In the genomic region with DNA sequence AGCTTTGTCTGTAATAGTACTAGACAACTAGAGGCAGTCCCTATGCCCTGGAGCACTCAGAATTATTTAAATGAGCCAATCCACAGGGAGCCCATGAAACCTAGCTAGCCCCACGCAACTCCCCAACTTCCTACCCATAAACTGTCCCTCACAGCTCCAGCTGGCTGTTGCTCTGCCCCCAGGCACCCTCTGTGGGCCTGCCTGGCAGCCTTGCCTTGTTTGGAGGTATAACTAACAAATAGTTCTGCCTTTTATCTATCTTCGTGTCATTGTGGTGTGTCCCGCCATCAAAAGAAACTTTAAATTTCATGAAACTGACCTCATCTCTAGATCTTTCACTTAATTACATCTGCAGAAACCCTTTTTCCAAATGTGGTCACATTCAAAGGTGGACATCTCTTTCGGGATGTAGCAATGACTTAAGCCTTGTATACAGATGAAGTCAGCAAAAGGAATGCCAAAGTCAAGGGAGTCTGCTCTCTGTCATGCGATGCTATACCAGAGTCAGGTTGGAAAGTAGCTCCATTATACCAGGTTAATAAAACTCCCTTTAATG, we compare ENCODE assay signal across 14 cellular contexts. TPM values are rescaled to one million over a fixed set of nuclear protein-coding genes. Genes with fewer than 3 reads are reported as not detected.
A peak's percentile ranks its signal among the peaks of the same experiment; 100 is the strongest.
DNase-seq lines count a peak whose midpoint lies in the region; ATAC-seq, FAIRE-seq and TF ChIP-seq lines count a peak whose summit lies in the region.
"Had no signal": no experiment of that assay in that cellular context is flagged by ENCODE, and none has a peak within 500 bp of the region (broad histone marks: within the 10 kb centered on the region; RNA-seq: fewer than 3 reads in every experiment).

No MANE protein-coding gene starts in this region.

- no peak overlapping the region for H3K18ac ChIP-seq in H1 (ENCODE audit: extremely low read depth, low read length)
- no peak overlapping the region for H3K18ac ChIP-seq in neuronal stem cell (ENCODE audit: low read length)

- no peak overlapping the region for H3K4me3 ChIP-seq in H1 (ENCODE audit: extremely low read depth in 1 of 4, insufficient read depth in 2 of 4, low read depth in 3 of 4, low read length in 4 of 4)
- H3K4me3 ChIP-seq in skeletal muscle cell (ENCODE audit: low read depth, low read length): no peak overlapping the region
- H3K4me3 ChIP-seq in neuronal stem cell (ENCODE audit: low read length in 2 of 2): no peak overlapping the region
- H3K4me3 ChIP-seq: heart left ventricle, thoracic aorta had no signal

- CTCF ChIA-PET in H1 (lab: Charles Lee; ENCODE audit: partially characterized antibody): interaction anchor here (0.6 to 7.9 kb wide), 29 partner anchors 7 to 364 kb away, joined by 3 to 63 read pairs (median 4); no protein-coding TSS in a partner anchor

- H3K4me2 ChIP-seq in H1 (ENCODE audit: insufficient read depth in 1 of 2, low read depth in 2 of 2, low read length in 2 of 2) (no peak overlapping the region), neuronal stem cell (ENCODE audit: insufficient read depth, low read length, poor library complexity, severe bottlenecking) (no peak overlapping the region)

- no peaks in the 10 kb centered on the region for H3K23me2 ChIP-seq in H1 (ENCODE audit: low read depth, low read length)

- no peak overlapping the region for H3K14ac ChIP-seq in H1 (ENCODE audit: insufficient read length)
- H3K14ac ChIP-seq in neuronal stem cell (ENCODE audit: low read length): no peak overlapping the region

- TF ChIP-seq EP300 in H1 (IDR thresholded peaks at IDR 0.05; ENCODE audit: borderline replicate concordance in 1 of 2, low read depth in 2 of 2, low read length in 2 of 2): no peak

- no peak overlapping the region for H3K9ac ChIP-seq in H1 (replicated peaks in 1 of 4; ENCODE audit: extremely low read depth in 1 of 4, low read depth in 3 of 4, low read length in 3 of 4)
- H3K9ac ChIP-seq in neuronal stem cell (ENCODE audit: low read depth, low read length, poor library complexity): no peak overlapping the region

- no peak for FAIRE-seq in H1 (lab: Jason Lieb, UNC)

- H3K79me1 ChIP-seq in H1 (ENCODE audit: low read depth, low read length) (no peaks in the 10 kb centered on the region), neuronal stem cell (ENCODE audit: low read depth, low read length) (no peaks in the 10 kb centered on the region)

- no peak for TF ChIP-seq CTCF in H1 (IDR thresholded peaks at IDR 0.05; ENCODE audit: control extremely low read depth in 1 of 3, insufficient read depth in 1 of 3, low read depth in 1 of 3, low read length in 3 of 3)

- no peaks in the 10 kb centered on the region for H3K36me3 ChIP-seq in H1 (ENCODE audit: control insufficient read depth in 2 of 4, insufficient read depth in 4 of 4, low read length in 3 of 4)
- H3K36me3 ChIP-seq in neuronal stem cell (replicated peaks in 1 of 2; ENCODE audit: control insufficient read depth in 2 of 2, insufficient read depth in 2 of 2, low read length in 2 of 2): no peaks in the 10 kb centered on the region
- H3K36me3 ChIP-seq: heart left ventricle, thoracic aorta, WERI-Rb-1 had no signal

- no peaks in the 10 kb centered on the region for H4K20me1 ChIP-seq in H1 (replicated peaks in 1 of 2; ENCODE audit: control insufficient read depth in 1 of 2, insufficient read depth in 2 of 2, low read length in 2 of 2)

- no peak overlapping the region for H4K5ac ChIP-seq in H1 (ENCODE audit: insufficient read length, low read depth, low read length)

- H3K56ac ChIP-seq in H1 (replicated peaks; ENCODE audit: insufficient read length, low read depth, low read length): no peak overlapping the region

- no peaks in the 10 kb centered on the region for H3K79me2 ChIP-seq in H1 (ENCODE audit: control insufficient read depth in 1 of 2, insufficient read depth in 2 of 2, low read length in 2 of 2)

- ATAC-seq in HG03521 (IDR thresholded peaks at IDR 0.05; ENCODE audit: unreplicated experiment) (no peak), HG02678 (IDR thresholded peaks at IDR 0.05; ENCODE audit: unreplicated experiment) (no peak), HG03280 (IDR thresholded peaks at IDR 0.05; ENCODE audit: unreplicated experiment) (no peak)

- TF ChIP-seq POLR2A in H1 (IDR thresholded peaks at IDR 0.05; ENCODE audit: control extremely low read depth in 1 of 2, low read depth in 2 of 2, low read length in 2 of 2): no peak

- 81% methylated on average over 5 of the region's 5 CpGs; no CpG with 5 or more reads in 1 of the 2 experiments for WGBS in H1 (ENCODE audit: extremely low coverage in 1 of 2, insufficient coverage in 1 of 2, insufficient read length in 1 of 2, insufficient replicate concordance in 2 of 2, low coverage in 1 of 2, low lambda C conversion rate in 2 of 2, missing lambda C conversion rate in 1 of 2), 2 experiments
- no CpG with 5 or more reads among the region's 5 CpGs for WGBS in neuronal stem cell (ENCODE audit: extremely low coverage in 2 of 2, insufficient read length in 2 of 2, insufficient replicate concordance in 1 of 2), 2 donors

- H3K4ac ChIP-seq in H1 (replicated peaks; ENCODE audit: insufficient read length, low read depth, low read length): no peak overlapping the region
- H3K4ac ChIP-seq in neuronal stem cell (ENCODE audit: low read length): no peak overlapping the region

- H3K27ac ChIP-seq in H1 (ENCODE audit: low read depth, low read length): no peak overlapping the region
- no peak overlapping the region for H3K27ac ChIP-seq in neuronal stem cell (replicated peaks; ENCODE audit: low read length)
- H3K27ac ChIP-seq: heart left ventricle, thoracic aorta, WERI-Rb-1 had no signal

- TF ChIP-seq RAD21 in H1 (IDR thresholded peaks at IDR 0.05 in 1 of 2, conservative IDR thresholded peaks at IDR 0.05 in 1 of 2; ENCODE audit: low read depth in 2 of 2, low read length in 2 of 2): no peak

- peaks cover 0 to 10% of the 10 kb centered on the region in 2 experiments; a peak in 2 of 4 replicates for H3K9me3 ChIP-seq in H1 (ENCODE audit: insufficient read depth in 2 of 2, low read depth in 1 of 2, low read length in 1 of 2)
- no peaks in the 10 kb centered on the region for H3K9me3 ChIP-seq in neuronal stem cell (replicated peaks in 1 of 2; ENCODE audit: control insufficient read depth in 2 of 2, insufficient read depth in 1 of 2, low read depth in 1 of 2, low read length in 2 of 2)
- H3K9me3 ChIP-seq: heart left ventricle, thoracic aorta had no signal

- 0 out of 2 replicates have a peak overlapping the region, but pooled peaks have one; percentile 65 for H2BK20ac ChIP-seq in H1 (ENCODE audit: low read length)

- H2AFZ ChIP-seq in H1 (ENCODE audit: low read length): no peak overlapping the region
- H2AFZ ChIP-seq in neuronal stem cell (ENCODE audit: low read length): no peak overlapping the region

- H4K8ac ChIP-seq in H1 (ENCODE audit: extremely low read depth, insufficient read depth, low read length) (no peak overlapping the region), neuronal stem cell (ENCODE audit: low read depth, low read length) (no peak overlapping the region)

- H2AK5ac ChIP-seq in H1 (ENCODE audit: low read depth, low read length) (no peak overlapping the region), neuronal stem cell (ENCODE audit: low read depth, low read length) (no peak overlapping the region)

- H2BK15ac ChIP-seq in H1 (ENCODE audit: low read length): no peak overlapping the region; the same call in 1 of the 2 replicates
- H2BK15ac ChIP-seq in neuronal stem cell (ENCODE audit: low read length): no peak overlapping the region

- H2BK120ac ChIP-seq in H1 (replicated peaks; ENCODE audit: low read depth, low read length): no peak overlapping the region
- H2BK120ac ChIP-seq in neuronal stem cell (ENCODE audit: low read depth, low read length): no peak overlapping the region

- no peak overlapping the region for H3K23ac ChIP-seq in H1 (ENCODE audit: insufficient read length)
- no peak overlapping the region for H3K23ac ChIP-seq in neuronal stem cell (ENCODE audit: low read depth, low read length, poor library complexity)

- DNase-seq in GM03348 (ENCODE audit: low spot score) (peak; percentile 72), NCI-H226 (peak; percentile 91), H1 (ENCODE audit: low read depth in 1 of 2, low spot score in 2 of 2) (peak in 1 of 2 experiments; percentile 40), skeletal muscle cell (ENCODE audit: low read depth) (peak; percentile 62), neuronal stem cell (ENCODE audit: low spot score) (no peak)
- DNase-seq: heart left ventricle, NCI-H1694, SIG-M5 had no signal

- POLR2A ChIA-PET in H1 (lab: Charles Lee; ENCODE audit: partially characterized antibody): interaction anchor here (0.9 to 2.9 kb wide), 6 partner anchors 50 to 90 kb away, joined by 3 to 21 read pairs (median 4); no protein-coding TSS in a partner anchor

- H2BK5ac ChIP-seq in H1 (ENCODE audit: low read depth, low read length) (no peak overlapping the region), neuronal stem cell (ENCODE audit: low read length) (no peak overlapping the region)

- peaks cover 0 to 4% (median 0%) of the 10 kb centered on the region in 4 experiments; a peak in 1 of 7 replicates for H3K27me3 ChIP-seq in H1 (replicated peaks in 1 of 4; ENCODE audit: control insufficient read depth in 3 of 4, extremely low read depth in 1 of 4, insufficient read depth in 3 of 4, low read length in 3 of 4)
- no peaks in the 10 kb centered on the region for H3K27me3 ChIP-seq in neuronal stem cell (ENCODE audit: control insufficient read depth in 3 of 3, insufficient read depth in 3 of 3, low read depth in 1 of 3, low read length in 3 of 3)
- H3K27me3 ChIP-seq: heart left ventricle had no signal

- H4K91ac ChIP-seq in H1 (replicated peaks; ENCODE audit: insufficient read length, low read length): no peak overlapping the region
- H4K91ac ChIP-seq in neuronal stem cell (ENCODE audit: low read depth, low read length, poor library complexity): no peak overlapping the region

- H2BK12ac ChIP-seq in H1 (ENCODE audit: low read depth, low read length) (no peak overlapping the region), neuronal stem cell (ENCODE audit: low read length) (no peak overlapping the region)

- H3K4me1 ChIP-seq in H1 (replicated peaks in 1 of 4; ENCODE audit: control insufficient read depth in 3 of 4, insufficient read depth in 4 of 4, low read length in 3 of 4): peaks cover 0 to 7% (median 1%) of the 10 kb centered on the region in 4 experiments; a peak in 2 of 7 replicates
- no peaks in the 10 kb centered on the region for H3K4me1 ChIP-seq in neuronal stem cell (ENCODE audit: control insufficient read depth in 2 of 2, insufficient read depth in 1 of 2, low read depth in 1 of 2, low read length in 2 of 2)

RNA-seq across cellular contexts. Expression of a gene that starts 1.8 kb away (rescaled TPM):
- 0.33 TPM in 1 of 2 replicates, not detected in the other for total RNA-seq in H1 (2021; fragmentation: NEBNext Ultra II Directional; extraction: Animal tissue kit (Norgen Biotek cat#: 25700))
- polyA plus RNA-seq in H1 (2011; rRNA removed): 0.06 and 0.08 TPM in 2 replicates
- polyA plus RNA-seq in H1 (2011; cell fraction: cytosol; rRNA removed): 0.05 TPM
- not detected for polyA plus RNA-seq in H1 (2011; cell fraction: nucleus; rRNA removed)
- 0.13 to 0.17 TPM (median 0.13 TPM) in 3 of 4 replicates, not detected in the other for polyA plus RNA-seq in H1 (2012, experiment 1 of 2)
- 0.13 TPM for polyA plus RNA-seq in H1 (2012, experiment 2 of 2)
- 0.10 TPM for polyA plus RNA-seq in H1 (2013, experiment 1 of 2)
- polyA plus RNA-seq in H1 (2013, experiment 2 of 2): not detected
- not detected in 2 replicates for polyA minus RNA-seq in H1 (2011; rRNA and poly(A)+ RNA removed)
- not detected for polyA minus RNA-seq in H1 (2011; cell fraction: cytosol; rRNA and poly(A)+ RNA removed)
- not detected for polyA minus RNA-seq in H1 (2011; cell fraction: nucleus; rRNA and poly(A)+ RNA removed)
- not detected for polyA plus RNA-seq in neuronal stem cell (2013, experiment 1 of 2)
- polyA plus RNA-seq in neuronal stem cell (2013, experiment 2 of 2): not detected
- total RNA-seq: heart left ventricle, thoracic aorta had no signal
- polyA plus RNA-seq: heart left ventricle, neural cell had no signal

RNA-seq across cellular contexts. Expression of a gene that starts 31.3 kb away (rescaled TPM):
- total RNA-seq in H1 (2021; fragmentation: NEBNext Ultra II Directional; extraction: Animal tissue kit (Norgen Biotek cat#: 25700)): 0.80 and 0.99 TPM in 2 replicates
- polyA plus RNA-seq in H1 (2011; rRNA removed): 0.23 and 0.36 TPM in 2 replicates
- polyA plus RNA-seq in H1 (2011; cell fraction: cytosol; rRNA removed): 0.36 TPM
- polyA plus RNA-seq in H1 (2011; cell fraction: nucleus; rRNA removed): 0.76 TPM
- polyA plus RNA-seq in H1 (2012, experiment 1 of 2): 0.41 to 0.60 TPM (median 0.47 TPM) in 4 replicates
- 0.66 TPM for polyA plus RNA-seq in H1 (2012, experiment 2 of 2)
- polyA plus RNA-seq in H1 (2013, experiment 1 of 2): 0.55 TPM
- polyA plus RNA-seq in H1 (2013, experiment 2 of 2): 0.50 TPM
- 0.28 and 0.93 TPM in 2 replicates for polyA minus RNA-seq in H1 (2011; rRNA and poly(A)+ RNA removed)
- polyA minus RNA-seq in H1 (2011; cell fraction: cytosol; rRNA and poly(A)+ RNA removed): 1.7 TPM
- polyA minus RNA-seq in H1 (2011; cell fraction: nucleus; rRNA and poly(A)+ RNA removed): not detected
- not detected for polyA plus RNA-seq in neuronal stem cell (2013, experiment 1 of 2)
- polyA plus RNA-seq in neuronal stem cell (2013, experiment 2 of 2): 0.01 TPM
- polyA plus RNA-seq: neural cell had no signal
